Comparison of ENCODE assay signal across 9 cellular contexts in the genomic region with DNA sequence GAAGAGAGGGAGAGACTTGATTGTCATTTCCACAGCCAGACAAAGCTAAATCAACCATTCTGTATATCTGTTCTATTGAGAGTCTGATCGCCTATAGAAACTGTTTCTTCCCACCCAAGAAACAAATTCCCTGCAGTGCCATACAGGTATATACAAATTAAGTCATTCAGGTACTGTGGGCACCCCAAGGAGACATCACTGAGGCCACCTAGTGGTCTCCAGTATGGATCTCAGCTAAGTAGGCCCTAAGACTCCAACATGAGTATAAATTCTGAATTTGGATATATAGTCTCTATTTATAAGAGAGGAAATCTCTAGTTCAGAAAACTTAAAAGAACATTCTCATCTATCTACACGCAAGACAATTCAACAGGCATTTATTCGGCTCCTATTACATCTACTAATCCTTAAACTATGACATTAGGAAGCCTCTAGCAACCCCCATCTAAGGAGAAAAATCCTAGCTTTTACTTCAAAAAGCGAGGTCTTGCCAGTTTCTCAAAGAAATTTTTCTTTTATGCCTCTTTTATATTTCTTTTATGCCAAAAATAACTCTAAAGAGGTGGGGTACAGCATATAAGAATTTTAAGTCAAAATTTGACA.
A peak's percentile ranks its signal among the peaks of the same experiment; 100 is the strongest.
DNase-seq lines count a peak whose midpoint lies in the region; ATAC-seq, FAIRE-seq and TF ChIP-seq lines count a peak whose summit lies in the region.
"Had no signal": no experiment of that assay in that cellular context is flagged by ENCODE, and none has a peak within 500 bp of the region (broad histone marks: within the 10 kb centered on the region; RNA-seq: fewer than 3 reads in every experiment).

No MANE protein-coding gene starts in this region.

- TF ChIP-seq POLR2A in HepG2 (IDR thresholded peaks at IDR 0.05; ENCODE audit: insufficient read depth in 1 of 2, low read depth in 2 of 2, low read length in 2 of 2) (no peak), vagina (IDR thresholded peaks at IDR 0.05) (no peak)

- FAIRE-seq in HepG2 (lab: Jason Lieb, UNC) = no peak
- FAIRE-seq: colon had no signal

- ATAC-seq in HepG2 (no peak), GM18519 (IDR thresholded peaks at IDR 0.05; ENCODE audit: low FRiP score, unreplicated experiment) (no peak), HG03097 (IDR thresholded peaks at IDR 0.05; ENCODE audit: low FRiP score, unreplicated experiment) (no peak)

- CTCF ChIA-PET in HepG2 (lab: Yijun Ruan, JAX; ENCODE audit: low intra/inter-chr PET ratio, low total read pairs) = interaction anchor here (1.3 to 2.2 kb wide), 2 partner anchors 179 to 227 kb away, joined by 4 to 15 read pairs; no protein-coding TSS in a partner anchor

- H3K27ac ChIP-seq in HepG2 (ENCODE audit: extremely low read length, insufficient read depth, low read length) = no peak overlapping the region
- no peak overlapping the region for H3K27ac ChIP-seq in vagina

- no peaks in the 10 kb centered on the region for H4K20me1 ChIP-seq in HepG2 (ENCODE audit: insufficient read depth, low read length)

- H2AFZ ChIP-seq in HepG2 (ENCODE audit: low read length) = no peak overlapping the region

- H3K4me1 ChIP-seq in HepG2 (ENCODE audit: insufficient read depth, low read length) (peaks cover 26% of the 10 kb centered on the region), vagina (peaks cover 46% of the 10 kb centered on the region)

- no peak overlapping the region for H3K9ac ChIP-seq in HepG2 (ENCODE audit: insufficient read depth, low read depth, low read length)

- peak; percentile 6 for DNase-seq in stimulated activated CD8-positive, alpha-beta memory T cell treated with anti-CD3 and anti-CD28 coated beads, Interleukin-4, amount 100 ng/mL, for 24 hours (ENCODE audit: low read depth)
- DNase-seq in stimulated activated CD8-positive, alpha-beta memory T cell treated with anti-CD3 and anti-CD28 coated beads, Interleukin-4, amount 100 ng/mL, for 48 hours = no peak
- peak; percentile 61 for DNase-seq in NCI-H2171 treated with DMSO at 0.1 percent for 48 hours (lab: John Stamatoyannopoulos, UW)
- peak; percentile 61 for DNase-seq in astrocyte of the hippocampus (ENCODE audit: low read depth, low spot score)
- DNase-seq in HepG2 (ENCODE audit: low spot score) = peak; percentile 33
- no peak for DNase-seq in vagina (ENCODE audit: extremely low spot score in 2 of 2)

- peak; percentile 22; the same call in 1 of the 2 replicates for TF ChIP-seq RAD21 in HepG2 (CRISPR knock-in tag; IDR thresholded peaks at IDR 0.05)

- no peaks in the 10 kb centered on the region for H3K27me3 ChIP-seq in HepG2 (ENCODE audit: control insufficient read depth in 1 of 2, insufficient read depth in 2 of 2, low read length in 2 of 2)
- no peaks in the 10 kb centered on the region for H3K27me3 ChIP-seq in vagina

- H3K4me3 ChIP-seq in HepG2 (replicated peaks in 1 of 3; ENCODE audit: insufficient read depth in 1 of 3, low read depth in 2 of 3, low read length in 3 of 3) (no peak overlapping the region), vagina (no peak overlapping the region)

- no peaks in the 10 kb centered on the region for H3K9me3 ChIP-seq in HepG2 (ENCODE audit: low read length)
- no peaks in the 10 kb centered on the region for H3K9me3 ChIP-seq in vagina

- POLR2A ChIA-PET in HepG2 (lab: Yijun Ruan, JAX) = no interaction called here

- no peak for TF ChIP-seq EP300 in HepG2 (IDR thresholded peaks at IDR 0.05; ENCODE audit: low read depth in 2 of 2, low read length in 2 of 2)
- TF ChIP-seq EP300 in HepG2 (CRISPR knock-in tag; IDR thresholded peaks at IDR 0.05; ENCODE audit: borderline replicate concordance) = no peak

- intact Hi-C loops in HepG2 (cut with micrococcal nuclease; ENCODE audit: unreplicated experiment) = loop anchor here (5.0 kb wide), 2 partner anchors 178 to 228 kb away; no protein-coding TSS in a partner anchor
- intact Hi-C loops in vagina (cut with DNase I) = loop anchor here (10.0 kb wide), 1 partner anchor 175 kb away; no protein-coding TSS in a partner anchor

- no peak overlapping the region for H3K4me2 ChIP-seq in HepG2 (ENCODE audit: low read depth, low read length)

- TF ChIP-seq CTCF in HepG2 (CRISPR knock-in tag; IDR thresholded peaks at IDR 0.05) (peak; percentile 68), vagina (IDR thresholded peaks at IDR 0.05) (peak in 2 of 3 experiments; percentile 41 to 45)

- BruUV-seq in HepG2 (replicated peaks; lab: Mats Ljungman, UMichigan) = no TSS peak

- H3K36me3 ChIP-seq in HepG2 (replicated peaks in 1 of 2; ENCODE audit: control insufficient read depth in 1 of 2, insufficient read depth in 2 of 2, low read length in 2 of 2) (peaks cover 4 to 56% of the 10 kb centered on the region in 2 experiments; a peak in 4 of 5 replicates), vagina (peaks cover 0 to 27% of the 10 kb centered on the region in 2 donors)

- WGBS in HepG2 (ENCODE audit: low lambda C conversion rate) = 85% methylated on average over 4 of the region's 4 CpGs

- no peaks in the 10 kb centered on the region for H3K79me2 ChIP-seq in HepG2 (ENCODE audit: insufficient read depth, low read length)

- in situ Hi-C loops in HepG2 (cut with HindIII; ENCODE audit: extremely low pct_ligation_motif_present, low pct_unique_long_range_greater_than_20kb) = no loop called here

TF ChIP-seq in HepG2, 621 proteins besides CTCF, POLR2A, EP300 and RAD21:
- TF ChIP-seq NFRKB (IDR thresholded peaks at IDR 0.05) = no peak
- TF ChIP-seq CCAR2 (optimal IDR thresholded peaks at IDR 0.05; ENCODE audit: low read depth, low read length) = no peak
- TF ChIP-seq PHF8 (CRISPR knock-in tag; IDR thresholded peaks at IDR 0.05) = no peak
- TF ChIP-seq, protein P1, sequence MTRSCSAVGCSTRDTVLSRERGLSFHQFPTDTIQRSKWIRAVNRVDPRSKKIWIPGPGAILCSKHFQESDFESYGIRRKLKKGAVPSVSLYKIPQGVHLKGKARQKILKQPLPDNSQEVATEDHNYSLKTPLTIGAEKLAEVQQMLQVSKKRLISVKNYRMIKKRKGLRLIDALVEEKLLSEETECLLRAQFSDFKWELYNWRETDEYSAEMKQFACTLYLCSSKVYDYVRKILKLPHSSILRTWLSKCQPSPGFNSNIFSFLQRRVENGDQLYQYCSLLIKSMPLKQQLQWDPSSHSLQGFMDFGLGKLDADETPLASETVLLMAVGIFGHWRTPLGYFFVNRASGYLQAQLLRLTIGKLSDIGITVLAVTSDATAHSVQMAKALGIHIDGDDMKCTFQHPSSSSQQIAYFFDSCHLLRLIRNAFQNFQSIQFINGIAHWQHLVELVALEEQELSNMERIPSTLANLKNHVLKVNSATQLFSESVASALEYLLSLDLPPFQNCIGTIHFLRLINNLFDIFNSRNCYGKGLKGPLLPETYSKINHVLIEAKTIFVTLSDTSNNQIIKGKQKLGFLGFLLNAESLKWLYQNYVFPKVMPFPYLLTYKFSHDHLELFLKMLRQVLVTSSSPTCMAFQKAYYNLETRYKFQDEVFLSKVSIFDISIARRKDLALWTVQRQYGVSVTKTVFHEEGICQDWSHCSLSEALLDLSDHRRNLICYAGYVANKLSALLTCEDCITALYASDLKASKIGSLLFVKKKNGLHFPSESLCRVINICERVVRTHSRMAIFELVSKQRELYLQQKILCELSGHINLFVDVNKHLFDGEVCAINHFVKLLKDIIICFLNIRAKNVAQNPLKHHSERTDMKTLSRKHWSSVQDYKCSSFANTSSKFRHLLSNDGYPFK (CRISPR knock-in tag; IDR thresholded peaks at IDR 0.05; ENCODE audit: borderline replicate concordance) = no peak
- TF ChIP-seq SMC3 (IDR thresholded peaks at IDR 0.05; ENCODE audit: low read length) = peak; percentile 44
- TF ChIP-seq CBX1 (IDR thresholded peaks at IDR 0.05; ENCODE audit: low read depth) = no peak
- no peak for TF ChIP-seq ETV6 (CRISPR knock-in tag; conservative IDR thresholded peaks at IDR 0.05)
- TF ChIP-seq STAG1 (CRISPR knock-in tag; IDR thresholded peaks at IDR 0.05) = peak; percentile 61
- TF ChIP-seq ZNF790 (CRISPR knock-in tag; IDR thresholded peaks at IDR 0.05; ENCODE audit: borderline replicate concordance) = no peak

Comparison
In these comparisons a context has a peak if more than half of its experiments do, and no peak if none do; other contexts are left out.
1. DNase-seq: peak in stimulated activated CD8-positive, alpha-beta memory T cell treated with anti-CD3 and anti-CD28 coated beads, Interleukin-4, amount 100 ng/mL, for 24 hours (single experiment), NCI-H2171 treated with DMSO at 0.1 percent for 48 hours (single experiment), astrocyte of the hippocampus (single experiment) and HepG2 (single experiment); none in stimulated activated CD8-positive, alpha-beta memory T cell treated with anti-CD3 and anti-CD28 coated beads, Interleukin-4, amount 100 ng/mL, for 48 hours (single experiment) and vagina (0 of 2).